2 cellular contexts compared by ENCODE assay signal in the genomic region with DNA sequence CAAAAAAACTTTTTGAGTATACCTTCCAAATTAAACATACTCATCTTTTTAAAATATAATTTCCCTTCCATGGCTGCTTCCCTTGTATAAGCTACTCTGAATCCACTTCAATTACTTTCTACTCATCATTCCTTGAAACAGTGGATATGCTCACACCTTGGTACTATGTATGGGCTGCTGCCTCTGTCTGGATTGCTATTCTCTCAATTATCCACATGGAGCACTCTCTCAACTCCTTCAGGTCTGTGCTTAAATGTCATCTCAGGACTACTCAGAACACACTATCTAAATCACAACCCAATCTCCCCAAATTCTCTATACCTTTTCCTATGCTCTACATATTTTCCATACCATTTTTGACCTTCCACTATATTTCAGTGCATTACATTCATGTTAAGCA.
TF ChIP-seq lines count a peak whose summit lies in the region.

No MANE protein-coding gene starts in this region.

TF ChIP-seq in GM23338, 12 proteins besides CTCF, POLR2A, EP300 and RAD21:
- TF ChIP-seq NANOG (IDR thresholded peaks at IDR 0.05; ENCODE audit: borderline replicate concordance) (no peak), ZNF331 (CRISPR knock-in tag; IDR thresholded peaks at IDR 0.05; ENCODE audit: low read depth) (no peak)

TF ChIP-seq in H1, 55 proteins besides CTCF, POLR2A, EP300 and RAD21:
- TF ChIP-seq CHD2 (IDR thresholded peaks at IDR 0.05; ENCODE audit: low read length) (no peak), CTBP2 (IDR thresholded peaks at IDR 0.05; ENCODE audit: borderline replicate concordance, insufficient read depth, insufficient read length, low read length) (no peak)
